ENCODE assay signal across 8 cellular contexts in genomic region chr19:16542894-16543498, GRCh38. TPM values are rescaled to one million over a fixed set of nuclear protein-coding genes. Genes with fewer than 3 reads are reported as not detected.
DNase-seq lines count a peak whose midpoint lies in the region; ATAC-seq and TF ChIP-seq lines count a peak whose summit lies in the region.

No MANE protein-coding gene starts in this region.

- H3K27ac Mint-ChIP-seq in CD14-positive monocyte: peak overlapping the region; percentile 79 to 90 (median 86)
- H3K27ac Mint-ChIP-seq in brain: peak overlapping the region; percentile 83 to 97 (median 91)
- peak overlapping the region; percentile 90 for H3K27ac Mint-ChIP-seq in memory B cell

- no peaks in the 10 kb centered on the region for H3K9me3 Mint-ChIP-seq in CD14-positive monocyte
- H3K9me3 Mint-ChIP-seq in brain: no peaks in the 10 kb centered on the region
- no peaks in the 10 kb centered on the region for H3K9me3 Mint-ChIP-seq in memory B cell

- H3K4me3 ChIP-seq in LNCaP clone FGC (ENCODE audit: low read depth, low read length): peak overlapping the region; percentile 75
- H3K4me3 ChIP-seq in uterus: peak overlapping the region; percentile 88 to 98

- intact Hi-C loops in CD14-positive monocyte (cut with micrococcal nuclease) (loop anchor here (2.0 to 5.0 kb wide), 3 partner anchors 28 to 46 kb away; partner anchors contain the start of genes C19orf44 (in 2 of the 2) and CALR3 (in 2 of the 2)), uterus (cut with DNase I; ENCODE audit: low total_unique reads) (no loop called here)

- H3K27me3 ChIP-seq in uterus: no peaks in the 10 kb centered on the region

- no peaks in the 10 kb centered on the region for H3K27me3 Mint-ChIP-seq in CD14-positive monocyte (ENCODE audit: low read depth in 3 of 3)
- peaks cover 3% of the 10 kb centered on the region for H3K27me3 Mint-ChIP-seq in brain
- no peaks in the 10 kb centered on the region for H3K27me3 Mint-ChIP-seq in memory B cell

- H3K36me3 ChIP-seq in uterus: no peaks in the 10 kb centered on the region

- H3K4me1 Mint-ChIP-seq in CD14-positive monocyte: peaks cover 41% of the 10 kb centered on the region
- peaks cover 49% of the 10 kb centered on the region for H3K4me1 Mint-ChIP-seq in brain
- H3K4me1 Mint-ChIP-seq in memory B cell: peaks cover 34% of the 10 kb centered on the region

- peak overlapping the region; percentile 77 to 86 for H3K27ac ChIP-seq in uterus

- H3K36me3 Mint-ChIP-seq in CD14-positive monocyte (peaks cover 11 to 26% of the 10 kb centered on the region in 2 donors), brain (peaks cover 37% of the 10 kb centered on the region), memory B cell (peaks cover 17% of the 10 kb centered on the region)

- DNase-seq in CD14-positive monocyte (ENCODE audit: low spot score): no peak
- DNase-seq in LNCaP clone FGC (ENCODE audit: low read depth): no peak
- DNase-seq in memory B cell (ENCODE audit: low spot score in 2 of 2): no peak
- DNase-seq in uterus: no peak
- DNase-seq in SKM-1 treated with dmso at 0.1 percent for 144 hours (lab: John Stamatoyannopoulos, UW; ENCODE audit: unreplicated experiment): no peak

- no peak for TF ChIP-seq POLR2A in uterus (IDR thresholded peaks at IDR 0.05)

- peaks cover 14 to 18% of the 10 kb centered on the region in 2 donors for H3K4me1 ChIP-seq in uterus

- TF ChIP-seq CTCF in CD14-positive monocyte (IDR thresholded peaks at IDR 0.05): no peak
- no peak for TF ChIP-seq CTCF in LNCaP clone FGC (IDR thresholded peaks at IDR 0.05; ENCODE audit: control insufficient read depth, extremely low read depth, insufficient read depth)
- TF ChIP-seq CTCF in brain (conservative IDR thresholded peaks at IDR 0.05): no peak
- no peak for TF ChIP-seq CTCF in uterus (IDR thresholded peaks at IDR 0.05)

- ATAC-seq in memory B cell (ENCODE audit: low read depth) (no peak), HG02759 (IDR thresholded peaks at IDR 0.05; ENCODE audit: unreplicated experiment) (no peak), HG02973 (IDR thresholded peaks at IDR 0.05; ENCODE audit: unreplicated experiment) (no peak)

- H3K9me3 ChIP-seq in uterus: no peaks in the 10 kb centered on the region

- H3K4me3 Mint-ChIP-seq in CD14-positive monocyte (peak overlapping the region; percentile 87 to 92), brain (peak overlapping the region; percentile 89 to 99 (median 91)), memory B cell (peak overlapping the region; percentile 95)

RNA-seq across cellular contexts. Expression of gene CHERP, which starts 0.8 kb away (rescaled TPM):
- polyA plus RNA-seq in CD14-positive monocyte: 1 to 10 TPM; 3.2 to 5.3 TPM
- polyA plus RNA-seq in brain (ENCODE audit: insufficient read depth, low read depth, low replicate concordance): 32.9 TPM
- total RNA-seq in uterus: 10 to 100 TPM in 1 of 4 donors, 1 to 10 TPM in 3; 1.8 to 47.9 (median 7.8) TPM

RNA-seq across cellular contexts. Expression of gene SLC35E1, which starts 29.2 kb away (rescaled TPM):
- polyA plus RNA-seq in CD14-positive monocyte: 10 to 100 TPM; 12.1 to 13.5 TPM
- 25.9 TPM for polyA plus RNA-seq in brain (ENCODE audit: insufficient read depth, low read depth, low replicate concordance)
- total RNA-seq in uterus: 10 to 100 TPM; 10.2 to 39.8 (median 19.8) TPM

RNA-seq across cellular contexts. Expression of gene C19orf44, which starts 46.8 kb away (rescaled TPM):
- polyA plus RNA-seq in CD14-positive monocyte: under 1 TPM in 1 of 2 donors, not detected in 1; 0.58 TPM
- polyA plus RNA-seq in brain (ENCODE audit: insufficient read depth, low read depth, low replicate concordance): 3.2 TPM
- total RNA-seq in uterus: 10 to 100 TPM in 1 of 4 donors, 1 to 10 TPM in 2, under 1 TPM in 1; 0.26 to 11.9 (median 7.5) TPM

RNA-seq across cellular contexts. Expression of gene CALR3, which starts 47.0 kb away (rescaled TPM):
- polyA plus RNA-seq in CD14-positive monocyte: not detected
- not detected for polyA plus RNA-seq in brain (ENCODE audit: insufficient read depth, low read depth, low replicate concordance)
- total RNA-seq in uterus: not detected
